In genomic region chr12:110582286-110583136, GRCh38 we compare ENCODE assay signal across 8 cellular contexts. TPM values are rescaled to one million over a fixed set of nuclear protein-coding genes. Genes with fewer than 3 reads are reported as not detected.
DNase-seq lines count a peak whose midpoint lies in the region; ATAC-seq and TF ChIP-seq lines count a peak whose summit lies in the region.

No MANE protein-coding gene starts in this region.

- peak overlapping the region; percentile 97 for H3K4me3 ChIP-seq in HUES64 (ENCODE audit: low read length)

- POLR2A ChIA-PET in WTC11 (lab: Charles Lee): interaction anchor here (0.5 kb wide), 1 partner anchor 118 kb away, joined by 7 read pairs; no protein-coding TSS in a partner anchor

- no peaks in the 10 kb centered on the region for H3K36me3 ChIP-seq in HUES64 (ENCODE audit: insufficient read depth, low read length)

- no peak for TF ChIP-seq CTCF in WTC11 (IDR thresholded peaks at IDR 0.05)

- peaks cover 4% of the 10 kb centered on the region; the same call in 1 of the 2 replicates for H3K27me3 ChIP-seq in HUES64 (ENCODE audit: insufficient read depth, low read length)

- under 1% methylated on average over 104 of the region's 104 CpGs for WGBS in HUES64

- peaks cover 30% of the 10 kb centered on the region for H3K4me1 ChIP-seq in HUES64 (ENCODE audit: insufficient read depth, low read length)

- no peak overlapping the region; the same call in 1 of the 2 replicates for H3K27ac ChIP-seq in HUES64 (ENCODE audit: low read depth, low read length)

- peak overlapping the region; percentile 88 for H3K4me3 Mint-ChIP-seq in WTC11

- peak overlapping the region; percentile 91 for H3K9ac ChIP-seq in HUES64 (ENCODE audit: low read depth, low read length)

- H3K27ac Mint-ChIP-seq in WTC11: no peak overlapping the region

- ATAC-seq in GM21381 (IDR thresholded peaks at IDR 0.05; ENCODE audit: unreplicated experiment) (peak; percentile 43), WTC11 (peak; percentile 8)

- no peaks in the 10 kb centered on the region for H3K27me3 Mint-ChIP-seq in WTC11 (ENCODE audit: low read depth)

- H3K4me1 Mint-ChIP-seq in WTC11: peaks cover 52% of the 10 kb centered on the region

- DNase-seq in ELF-1 (ENCODE audit: low read depth, low spot score) (peak; percentile 58), WTC11 (ENCODE audit: low spot score) (peak; percentile 44), kidney tubule cell (ENCODE audit: low spot score) (peak; percentile 82), LoVo (ENCODE audit: low spot score) (no peak)
- peak; percentile 74 for DNase-seq in central memory CD4-positive, alpha-beta T cell
- peak; percentile 52 to 59 for DNase-seq in stimulated activated CD4-positive, alpha-beta T cell treated with anti-CD3 and anti-CD28 coated beads, Interleukin-15, amount 100 ng/mL, for 48 hours (ENCODE audit: low read depth in 2 of 2)

- no peaks in the 10 kb centered on the region for H3K9me3 ChIP-seq in HUES64 (ENCODE audit: insufficient read depth, low read depth, low read length)

- no peaks in the 10 kb centered on the region for H3K9me3 Mint-ChIP-seq in WTC11

- CTCF ChIA-PET in WTC11 (lab: Charles Lee): interaction anchor here (0.6 kb wide), 1 partner anchor 151 kb away, joined by 3 read pairs; no protein-coding TSS in a partner anchor

- H3K36me3 Mint-ChIP-seq in WTC11: no peaks in the 10 kb centered on the region

TF ChIP-seq in WTC11, 78 proteins besides CTCF, POLR2A, EP300 and RAD21 (continues in another document):
- no peak for TF ChIP-seq FOXJ3 (CRISPR knock-in tag; IDR thresholded peaks at IDR 0.05; ENCODE audit: borderline replicate concordance)
- no peak for TF ChIP-seq AR (CRISPR knock-in tag; IDR thresholded peaks at IDR 0.05)
- TF ChIP-seq, protein P1, sequence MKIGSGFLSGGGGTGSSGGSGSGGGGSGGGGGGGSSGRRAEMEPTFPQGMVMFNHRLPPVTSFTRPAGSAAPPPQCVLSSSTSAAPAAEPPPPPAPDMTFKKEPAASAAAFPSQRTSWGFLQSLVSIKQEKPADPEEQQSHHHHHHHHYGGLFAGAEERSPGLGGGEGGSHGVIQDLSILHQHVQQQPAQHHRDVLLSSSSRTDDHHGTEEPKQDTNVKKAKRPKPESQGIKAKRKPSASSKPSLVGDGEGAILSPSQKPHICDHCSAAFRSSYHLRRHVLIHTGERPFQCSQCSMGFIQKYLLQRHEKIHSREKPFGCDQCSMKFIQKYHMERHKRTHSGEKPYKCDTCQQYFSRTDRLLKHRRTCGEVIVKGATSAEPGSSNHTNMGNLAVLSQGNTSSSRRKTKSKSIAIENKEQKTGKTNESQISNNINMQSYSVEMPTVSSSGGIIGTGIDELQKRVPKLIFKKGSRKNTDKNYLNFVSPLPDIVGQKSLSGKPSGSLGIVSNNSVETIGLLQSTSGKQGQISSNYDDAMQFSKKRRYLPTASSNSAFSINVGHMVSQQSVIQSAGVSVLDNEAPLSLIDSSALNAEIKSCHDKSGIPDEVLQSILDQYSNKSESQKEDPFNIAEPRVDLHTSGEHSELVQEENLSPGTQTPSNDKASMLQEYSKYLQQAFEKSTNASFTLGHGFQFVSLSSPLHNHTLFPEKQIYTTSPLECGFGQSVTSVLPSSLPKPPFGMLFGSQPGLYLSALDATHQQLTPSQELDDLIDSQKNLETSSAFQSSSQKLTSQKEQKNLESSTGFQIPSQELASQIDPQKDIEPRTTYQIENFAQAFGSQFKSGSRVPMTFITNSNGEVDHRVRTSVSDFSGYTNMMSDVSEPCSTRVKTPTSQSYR (CRISPR knock-in tag; IDR thresholded peaks at IDR 0.05): no peak
- no peak for TF ChIP-seq TEAD4 (CRISPR knock-in tag; IDR thresholded peaks at IDR 0.05)
- TF ChIP-seq GRHL2 (CRISPR knock-in tag; IDR thresholded peaks at IDR 0.05; ENCODE audit: insufficient replicate concordance, severe bottlenecking): no peak
- TF ChIP-seq ZNF512 (CRISPR knock-in tag; IDR thresholded peaks at IDR 0.05; ENCODE audit: borderline replicate concordance): no peak
- no peak for TF ChIP-seq SOX15 (CRISPR knock-in tag; IDR thresholded peaks at IDR 0.05)
- TF ChIP-seq, protein P2, sequence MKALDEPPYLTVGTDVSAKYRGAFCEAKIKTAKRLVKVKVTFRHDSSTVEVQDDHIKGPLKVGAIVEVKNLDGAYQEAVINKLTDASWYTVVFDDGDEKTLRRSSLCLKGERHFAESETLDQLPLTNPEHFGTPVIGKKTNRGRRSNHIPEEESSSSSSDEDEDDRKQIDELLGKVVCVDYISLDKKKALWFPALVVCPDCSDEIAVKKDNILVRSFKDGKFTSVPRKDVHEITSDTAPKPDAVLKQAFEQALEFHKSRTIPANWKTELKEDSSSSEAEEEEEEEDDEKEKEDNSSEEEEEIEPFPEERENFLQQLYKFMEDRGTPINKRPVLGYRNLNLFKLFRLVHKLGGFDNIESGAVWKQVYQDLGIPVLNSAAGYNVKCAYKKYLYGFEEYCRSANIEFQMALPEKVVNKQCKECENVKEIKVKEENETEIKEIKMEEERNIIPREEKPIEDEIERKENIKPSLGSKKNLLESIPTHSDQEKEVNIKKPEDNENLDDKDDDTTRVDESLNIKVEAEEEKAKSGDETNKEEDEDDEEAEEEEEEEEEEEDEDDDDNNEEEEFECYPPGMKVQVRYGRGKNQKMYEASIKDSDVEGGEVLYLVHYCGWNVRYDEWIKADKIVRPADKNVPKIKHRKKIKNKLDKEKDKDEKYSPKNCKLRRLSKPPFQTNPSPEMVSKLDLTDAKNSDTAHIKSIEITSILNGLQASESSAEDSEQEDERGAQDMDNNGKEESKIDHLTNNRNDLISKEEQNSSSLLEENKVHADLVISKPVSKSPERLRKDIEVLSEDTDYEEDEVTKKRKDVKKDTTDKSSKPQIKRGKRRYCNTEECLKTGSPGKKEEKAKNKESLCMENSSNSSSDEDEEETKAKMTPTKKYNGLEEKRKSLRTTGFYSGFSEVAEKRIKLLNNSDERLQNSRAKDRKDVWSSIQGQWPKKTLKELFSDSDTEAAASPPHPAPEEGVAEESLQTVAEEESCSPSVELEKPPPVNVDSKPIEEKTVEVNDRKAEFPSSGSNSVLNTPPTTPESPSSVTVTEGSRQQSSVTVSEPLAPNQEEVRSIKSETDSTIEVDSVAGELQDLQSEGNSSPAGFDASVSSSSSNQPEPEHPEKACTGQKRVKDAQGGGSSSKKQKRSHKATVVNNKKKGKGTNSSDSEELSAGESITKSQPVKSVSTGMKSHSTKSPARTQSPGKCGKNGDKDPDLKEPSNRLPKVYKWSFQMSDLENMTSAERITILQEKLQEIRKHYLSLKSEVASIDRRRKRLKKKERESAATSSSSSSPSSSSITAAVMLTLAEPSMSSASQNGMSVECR (CRISPR knock-in tag; IDR thresholded peaks at IDR 0.05; ENCODE audit: borderline replicate concordance): peak; percentile 74; the same call in 1 of the 2 replicates
- no peak for TF ChIP-seq CREB1 (CRISPR knock-in tag; IDR thresholded peaks at IDR 0.05)
- TF ChIP-seq MYBL2 (CRISPR knock-in tag; IDR thresholded peaks at IDR 0.05): 0 out of 2 replicates have a peak, but pooled peaks have one; percentile 54
- 0 out of 2 replicates have a peak, but pooled peaks have one; percentile 34 for TF ChIP-seq ETV6 (CRISPR knock-in tag; IDR thresholded peaks at IDR 0.05)
- peak; percentile 64 for TF ChIP-seq MAX (CRISPR knock-in tag; IDR thresholded peaks at IDR 0.05)
- TF ChIP-seq ZNF423 (CRISPR knock-in tag; IDR thresholded peaks at IDR 0.05): no peak

RNA-seq across cellular contexts. Expression of gene PPTC7, which starts 0.6 kb away (rescaled TPM):
- 11.0 TPM for polyA plus RNA-seq in HUES64 (2013, experiment 1 of 2)
- 10.7 TPM for polyA plus RNA-seq in HUES64 (2013, experiment 2 of 2)
- 14.2 to 15.6 TPM (median 14.9 TPM) in 3 replicates for total RNA-seq in WTC11 (2021)

RNA-seq across cellular contexts. Expression of gene TCTN1, which starts 31.4 kb away (rescaled TPM):
- polyA plus RNA-seq in HUES64 (2013, experiment 1 of 2): 14.2 TPM
- polyA plus RNA-seq in HUES64 (2013, experiment 2 of 2): 15.2 TPM
- 10.3 to 15.9 TPM (median 13.9 TPM) in 3 replicates for total RNA-seq in WTC11 (2021)
